8 cellular contexts compared by ENCODE assay signal in genomic region chr11:57345555-57346151, GRCh38. TPM values are rescaled to one million over a fixed set of nuclear protein-coding genes. Genes with fewer than 3 reads are reported as not detected.
DNase-seq lines count a peak whose midpoint lies in the region; ATAC-seq and TF ChIP-seq lines count a peak whose summit lies in the region.

No MANE protein-coding gene starts in this region.

- H3K4me2 ChIP-seq in OCI-LY7 (ENCODE audit: low read length) = peak overlapping the region; percentile 34; the same call in 1 of the 2 replicates
- no peak overlapping the region for H3K4me2 ChIP-seq in fibroblast of lung (ENCODE audit: extremely low read depth, insufficient read depth, low read length)
- H3K4me2 ChIP-seq in neural progenitor cell = peak overlapping the region; percentile 32

- H3K4me1 Mint-ChIP-seq in CD4-positive, alpha-beta memory T cell = peaks cover 0 to 5% (median 3%) of the 10 kb centered on the region in 4 donors
- H3K4me1 Mint-ChIP-seq in neural progenitor cell = peaks cover 28% of the 10 kb centered on the region

- intact Hi-C loops in CD4-positive, alpha-beta memory T cell (cut with micrococcal nuclease) = loop anchor here (1.0 to 10.0 kb wide), 10 partner anchors 82 to 1442 kb away; partner anchors contain the start of genes SLC43A3 and UBE2L6
- intact Hi-C loops in OCI-LY7 (cut with micrococcal nuclease; ENCODE audit: unreplicated experiment) = loop anchor here (1.0 to 5.0 kb wide), 4 partner anchors 112 to 296 kb away; partner anchors contain the start of gene TIMM10

- ATAC-seq in GM19438 (IDR thresholded peaks at IDR 0.05; ENCODE audit: low read depth, unreplicated experiment) (peak; percentile 87), thoracic aorta (ENCODE audit: insufficient number of reproducible peaks, low FRiP score, low read depth) (peak; percentile 58)

- POLR2A ChIA-PET in CD4-positive, alpha-beta memory T cell (lab: Charles Lee; ENCODE audit: partially characterized antibody) = interaction anchor here (0.8 to 1.3 kb wide), 4 partner anchors 10 to 148 kb away, joined by 3 to 5 read pairs (median 4); partner anchors contain the start of genes SSRP1 and TNKS1BP1
- POLR2A ChIA-PET in OCI-LY7 (lab: Charles Lee) = interaction anchor here (0.8 kb wide), 1 partner anchor 20 kb away, joined by 3 read pairs; no protein-coding TSS in a partner anchor

- no peaks in the 10 kb centered on the region for H3K27me3 ChIP-seq in CD4-positive, alpha-beta memory T cell (ENCODE audit: insufficient read depth, low read length)
- H3K27me3 ChIP-seq in HUES48 (ENCODE audit: control insufficient read depth, insufficient read depth, low read length) = peaks cover 19% of the 10 kb centered on the region; the same call in 1 of the 2 replicates
- peaks cover under 1% of the 10 kb centered on the region for H3K27me3 ChIP-seq in fibroblast of lung (ENCODE audit: control insufficient read depth, insufficient read depth, low read length)
- no peaks in the 10 kb centered on the region for H3K27me3 ChIP-seq in neural progenitor cell
- H3K27me3 ChIP-seq in thoracic aorta (replicated peaks; ENCODE audit: insufficient read depth) = no peaks in the 10 kb centered on the region

- TF ChIP-seq CTCF in OCI-LY7 (conservative IDR thresholded peaks at IDR 0.05; ENCODE audit: low read length) = peak; percentile 84
- peak; percentile 56 to 68 for TF ChIP-seq CTCF in fibroblast of lung (conservative IDR thresholded peaks at IDR 0.05 in 1 of 2, IDR thresholded peaks at IDR 0.05 in 1 of 2; ENCODE audit: low read depth in 1 of 2, low read length in 2 of 2)
- TF ChIP-seq CTCF in neural progenitor cell (IDR thresholded peaks at IDR 0.05) = peak; percentile 87
- TF ChIP-seq CTCF in thoracic aorta (IDR thresholded peaks at IDR 0.05) = peak; percentile 83

- no peaks in the 10 kb centered on the region for H3K36me3 Mint-ChIP-seq in CD4-positive, alpha-beta memory T cell
- no peaks in the 10 kb centered on the region for H3K36me3 Mint-ChIP-seq in neural progenitor cell

- H4K20me1 ChIP-seq in OCI-LY7 (ENCODE audit: insufficient read depth, low read length) (no peaks in the 10 kb centered on the region), fibroblast of lung (ENCODE audit: control insufficient read depth, extremely low read depth, insufficient read depth, low read length) (no peaks in the 10 kb centered on the region), neural progenitor cell (ENCODE audit: low read depth) (no peaks in the 10 kb centered on the region)

- H3K36me3 ChIP-seq in CD4-positive, alpha-beta memory T cell (ENCODE audit: insufficient read depth, low read length) = no peaks in the 10 kb centered on the region
- no peaks in the 10 kb centered on the region for H3K36me3 ChIP-seq in HUES48 (ENCODE audit: control insufficient read depth, insufficient read depth, low read length)
- H3K36me3 ChIP-seq in OCI-LY7 (ENCODE audit: insufficient read depth, low read length) = no peaks in the 10 kb centered on the region
- H3K36me3 ChIP-seq in fibroblast of lung (ENCODE audit: control insufficient read depth, insufficient read depth, low read length) = no peaks in the 10 kb centered on the region
- H3K36me3 ChIP-seq in neural progenitor cell = no peaks in the 10 kb centered on the region
- no peaks in the 10 kb centered on the region for H3K36me3 ChIP-seq in thoracic aorta

- CTCF ChIA-PET in CD4-positive, alpha-beta memory T cell (lab: Charles Lee; ENCODE audit: partially characterized antibody) = interaction anchor here (0.6 to 8.0 kb wide), 28 partner anchors 9 to 1411 kb away, joined by 3 to 70 read pairs (median 5); partner anchors contain the start of genes P2RX3, SLC43A3, SSRP1 and TIMM10
- CTCF ChIA-PET in OCI-LY7 (lab: Charles Lee; ENCODE audit: unreplicated experiment) = interaction anchor here (0.6 to 1.6 kb wide), 6 partner anchors 19 to 295 kb away, joined by 3 to 8 read pairs (median 5); no protein-coding TSS in a partner anchor

- no peaks in the 10 kb centered on the region for H3K79me2 ChIP-seq in OCI-LY7 (ENCODE audit: insufficient read depth, low read depth, low read length)
- H3K79me2 ChIP-seq in fibroblast of lung (ENCODE audit: control insufficient read depth, insufficient read depth, low read length) = no peaks in the 10 kb centered on the region
- H3K79me2 ChIP-seq in neural progenitor cell (ENCODE audit: low read depth) = no peaks in the 10 kb centered on the region

- H2AFZ ChIP-seq in OCI-LY7 (ENCODE audit: low read length) (peak overlapping the region; percentile 98), fibroblast of lung (ENCODE audit: low read length) (peak overlapping the region; percentile 69), neural progenitor cell (replicated peaks) (peak overlapping the region; percentile 82)

- H3K27ac ChIP-seq in CD4-positive, alpha-beta memory T cell (ENCODE audit: low read depth, low read length) = no peak overlapping the region
- H3K27ac ChIP-seq in HUES48 (ENCODE audit: low read depth, low read length) = no peak overlapping the region
- H3K27ac ChIP-seq in OCI-LY7 (ENCODE audit: low read depth, low read length, poor library complexity, severe bottlenecking) = no peak overlapping the region
- H3K27ac ChIP-seq in fibroblast of lung (ENCODE audit: insufficient read depth, low read length) = no peak overlapping the region
- H3K27ac ChIP-seq in neural progenitor cell = no peak overlapping the region
- no peak overlapping the region for H3K27ac ChIP-seq in thoracic aorta

- peaks cover 17% of the 10 kb centered on the region for H3F3A ChIP-seq in neural progenitor cell (ENCODE audit: low read depth)

- no peak overlapping the region for H3K27ac Mint-ChIP-seq in CD4-positive, alpha-beta memory T cell
- H3K27ac Mint-ChIP-seq in neural progenitor cell = peak overlapping the region; percentile 74

- H3K4me1 ChIP-seq in CD4-positive, alpha-beta memory T cell (ENCODE audit: insufficient read depth, low read length) = peaks cover 4% of the 10 kb centered on the region
- peaks cover 16% of the 10 kb centered on the region for H3K4me1 ChIP-seq in HUES48 (ENCODE audit: control insufficient read depth, insufficient read depth, low read length)
- H3K4me1 ChIP-seq in OCI-LY7 (ENCODE audit: insufficient read depth, low read length, poor library complexity, severe bottlenecking) = peaks cover 4% of the 10 kb centered on the region
- no peaks in the 10 kb centered on the region for H3K4me1 ChIP-seq in fibroblast of lung (ENCODE audit: control insufficient read depth, extremely low read depth, insufficient read depth, low read length)
- peaks cover 18% of the 10 kb centered on the region for H3K4me1 ChIP-seq in neural progenitor cell
- no peaks in the 10 kb centered on the region for H3K4me1 ChIP-seq in thoracic aorta (ENCODE audit: control insufficient read depth in 1 of 2, low read depth in 2 of 2)

- peak; percentile 59 to 74 (median 63) for DNase-seq in CD4-positive, alpha-beta memory T cell
- DNase-seq in OCI-LY7 (ENCODE audit: low spot score) (peak; percentile 77), fibroblast of lung (ENCODE audit: low read depth in 2 of 2) (peak; percentile 44 to 71), neural progenitor cell (ENCODE audit: low spot score) (peak; percentile 87), thoracic aorta (ENCODE audit: low spot score) (no peak)
- DNase-seq in activated T-cell treated with anti-CD3 and anti-CD28 coated beads, Interleukin-2, amount 50 U/mL, for 1 hour = peak; percentile 68

- no TSS peak for BruUV-seq in OCI-LY7 (replicated peaks; lab: Mats Ljungman, UMichigan)

- H3K4me3 Mint-ChIP-seq in CD4-positive, alpha-beta memory T cell = no peak overlapping the region
- no peak overlapping the region for H3K4me3 Mint-ChIP-seq in neural progenitor cell

- no peaks in the 10 kb centered on the region for H3K9me2 ChIP-seq in OCI-LY7 (ENCODE audit: insufficient read depth, low read length)

- H3K4me3 ChIP-seq in CD4-positive, alpha-beta memory T cell (ENCODE audit: low read length in 2 of 2) = no peak overlapping the region
- no peak overlapping the region for H3K4me3 ChIP-seq in HUES48 (ENCODE audit: low read depth, low read length)
- no peak overlapping the region for H3K4me3 ChIP-seq in OCI-LY7 (ENCODE audit: low read depth, low read length, poor library complexity, severe bottlenecking)
- H3K4me3 ChIP-seq in fibroblast of lung (replicated peaks in 1 of 4; ENCODE audit: control extremely low read depth in 1 of 4, insufficient read depth in 1 of 4, low read depth in 3 of 4, low read length in 4 of 4) = no peak overlapping the region
- H3K4me3 ChIP-seq in neural progenitor cell = no peak overlapping the region
- no peak overlapping the region for H3K4me3 ChIP-seq in thoracic aorta

- H3K9ac ChIP-seq in HUES48 (ENCODE audit: low read depth, low read length) = peak overlapping the region; percentile 16; the same call in 1 of the 2 replicates
- H3K9ac ChIP-seq in fibroblast of lung (ENCODE audit: insufficient read depth, low read length) = no peak overlapping the region
- no peak overlapping the region for H3K9ac ChIP-seq in neural progenitor cell

- H3K9me3 ChIP-seq in CD4-positive, alpha-beta memory T cell (ENCODE audit: control insufficient read depth in 1 of 2, low read length in 2 of 2) = no peaks in the 10 kb centered on the region
- H3K9me3 ChIP-seq in HUES48 (ENCODE audit: control insufficient read depth, insufficient read depth, low read length) (no peaks in the 10 kb centered on the region), OCI-LY7 (ENCODE audit: low read length) (no peaks in the 10 kb centered on the region), fibroblast of lung (ENCODE audit: control insufficient read depth, insufficient read depth, low read depth, low read length) (no peaks in the 10 kb centered on the region), neural progenitor cell (ENCODE audit: low read depth) (no peaks in the 10 kb centered on the region), thoracic aorta (no peaks in the 10 kb centered on the region)

- no peaks in the 10 kb centered on the region for H3K9me3 Mint-ChIP-seq in CD4-positive, alpha-beta memory T cell
- peaks cover 7% of the 10 kb centered on the region for H3K9me3 Mint-ChIP-seq in neural progenitor cell

- peaks cover 2% of the 10 kb centered on the region in 2 donors for H3K27me3 Mint-ChIP-seq in CD4-positive, alpha-beta memory T cell
- H3K27me3 Mint-ChIP-seq in neural progenitor cell (ENCODE audit: insufficient read depth, low read depth) = peaks cover 10% of the 10 kb centered on the region

RNA-seq across cellular contexts. Expression of gene P2RX3, which starts 7.5 kb away (rescaled TPM):
- not detected for total RNA-seq in CD4-positive, alpha-beta memory T cell
- not detected for polyA plus RNA-seq in CD4-positive, alpha-beta memory T cell
- not detected in 2 replicates for total RNA-seq in OCI-LY7 (2014; rRNA removed; shearing (Covaris generic))
- total RNA-seq in OCI-LY7 (2022) (not detected in 2 replicates), fibroblast of lung (not detected in 2 replicates), neural progenitor cell (ENCODE audit: low replicate concordance) (1.5 and 2.4 TPM in 2 replicates), thoracic aorta (not detected)
- not detected in 2 replicates for polyA plus RNA-seq in fibroblast of lung
- not detected in 2 replicates for polyA plus RNA-seq in fibroblast of lung (2012)
- polyA minus RNA-seq in fibroblast of lung (ENCODE audit: low replicate concordance) = not detected in 2 replicates

RNA-seq across cellular contexts. Expression of gene SSRP1, which starts 10.0 kb away (rescaled TPM):
- total RNA-seq in CD4-positive, alpha-beta memory T cell = 10 to 100 TPM; 69.0 to 74.3 TPM
- polyA plus RNA-seq in CD4-positive, alpha-beta memory T cell = 10 to 100 TPM; 19.6 to 42.2 TPM
- 146 and 185 TPM in 2 replicates for total RNA-seq in OCI-LY7 (2014; rRNA removed; shearing (Covaris generic))
- 216 and 221 TPM in 2 replicates for total RNA-seq in OCI-LY7 (2022)
- 52.7 and 55.0 TPM in 2 replicates for total RNA-seq in fibroblast of lung
- polyA plus RNA-seq in fibroblast of lung = 94.1 and 173 TPM in 2 replicates
- 83.3 and 143 TPM in 2 replicates for polyA plus RNA-seq in fibroblast of lung (2012)
- polyA minus RNA-seq in fibroblast of lung (ENCODE audit: low replicate concordance) = 193 and 444 TPM in 2 replicates
- total RNA-seq in neural progenitor cell (ENCODE audit: low replicate concordance) = 186 and 222 TPM in 2 replicates
- total RNA-seq in thoracic aorta = 10 to 100 TPM; 42.0 to 51.4 TPM

RNA-seq across cellular contexts. Expression of gene TNKS1BP1, which starts 20.9 kb away (rescaled TPM):
- 10 to 100 TPM; 17.2 to 23.7 TPM for total RNA-seq in CD4-positive, alpha-beta memory T cell
- 1 to 10 TPM in 1 of 2 donors, under 1 TPM in 1; 0.52 to 4.7 TPM for polyA plus RNA-seq in CD4-positive, alpha-beta memory T cell
- total RNA-seq in OCI-LY7 (2014; rRNA removed; shearing (Covaris generic)) = 5.3 and 6.4 TPM in 2 replicates
- total RNA-seq in OCI-LY7 (2022) (16.4 and 19.7 TPM in 2 replicates), fibroblast of lung (88.3 and 111 TPM in 2 replicates), neural progenitor cell (ENCODE audit: low replicate concordance) (11.7 and 45.1 TPM in 2 replicates), thoracic aorta (100 to 1,000 TPM; 105 to 153 TPM)
- 70.2 and 70.4 TPM in 2 replicates for polyA plus RNA-seq in fibroblast of lung
- 140 and 176 TPM in 2 replicates for polyA plus RNA-seq in fibroblast of lung (2012)
- 374 and 479 TPM in 2 replicates for polyA minus RNA-seq in fibroblast of lung (ENCODE audit: low replicate concordance)

RNA-seq across cellular contexts. Expression of gene PRG3, which starts 35.3 kb away (rescaled TPM):
- not detected for total RNA-seq in CD4-positive, alpha-beta memory T cell
- polyA plus RNA-seq in CD4-positive, alpha-beta memory T cell = not detected
- not detected in 2 replicates for total RNA-seq in OCI-LY7 (2014; rRNA removed; shearing (Covaris generic))
- total RNA-seq in OCI-LY7 (2022) = not detected in 2 replicates
- total RNA-seq in fibroblast of lung = not detected in 2 replicates
- not detected in 2 replicates for polyA plus RNA-seq in fibroblast of lung
- polyA plus RNA-seq in fibroblast of lung (2012) = not detected in 2 replicates
- not detected in 2 replicates for polyA minus RNA-seq in fibroblast of lung (ENCODE audit: low replicate concordance)
- not detected in 2 replicates for total RNA-seq in neural progenitor cell (ENCODE audit: low replicate concordance)
- total RNA-seq in thoracic aorta = not detected

RNA-seq across cellular contexts. Expression of gene PRG2, which starts 44.8 kb away (rescaled TPM):
- total RNA-seq in CD4-positive, alpha-beta memory T cell = under 1 TPM in 1 of 2 experiments, not detected in 1; 0.25 TPM
- not detected for polyA plus RNA-seq in CD4-positive, alpha-beta memory T cell
- 0.28 TPM in 1 of 2 replicates, not detected in the other for total RNA-seq in OCI-LY7 (2014; rRNA removed; shearing (Covaris generic))
- total RNA-seq in OCI-LY7 (2022) (1.1 and 1.2 TPM in 2 replicates), fibroblast of lung (not detected in 2 replicates), neural progenitor cell (ENCODE audit: low replicate concordance) (not detected in 2 replicates), thoracic aorta (under 1 TPM in 1 of 2 donors, not detected in 1; 0.54 TPM)
- not detected in 2 replicates for polyA plus RNA-seq in fibroblast of lung
- polyA plus RNA-seq in fibroblast of lung (2012) = 0.12 TPM in 1 of 2 replicates, not detected in the other
- polyA minus RNA-seq in fibroblast of lung (ENCODE audit: low replicate concordance) = not detected in 2 replicates
